ENCODE assay signal across 15 cellular contexts in the genomic region with DNA sequence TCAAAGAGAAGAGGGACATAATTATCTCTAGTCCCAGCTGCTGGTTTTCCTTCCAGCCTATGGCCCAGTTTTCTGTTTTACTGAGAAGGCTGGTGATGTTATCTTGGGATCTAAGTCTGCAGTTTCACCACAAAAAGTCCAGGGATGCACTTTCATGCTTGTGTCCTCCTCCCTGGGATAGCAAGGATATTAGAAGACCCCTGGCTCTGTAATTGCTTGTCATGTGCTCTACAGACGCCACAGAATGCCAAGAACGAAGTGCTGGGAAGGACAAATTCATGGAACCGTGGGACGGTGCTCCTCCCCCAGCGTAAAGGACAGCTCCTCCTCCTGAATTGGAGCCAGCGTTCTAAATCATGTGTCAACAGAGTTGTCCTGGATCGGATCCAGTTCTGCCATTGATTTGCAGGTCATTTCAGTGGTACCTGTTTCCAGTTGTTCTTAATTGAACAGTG. TPM values are rescaled to one million over a fixed set of nuclear protein-coding genes. Genes with fewer than 3 reads are reported as not detected.
A peak's percentile ranks its signal among the peaks of the same experiment; 100 is the strongest.
DNase-seq lines count a peak whose midpoint lies in the region; ATAC-seq and TF ChIP-seq lines count a peak whose summit lies in the region.
"Had no signal": no experiment of that assay in that cellular context is flagged by ENCODE, and none has a peak within 500 bp of the region (broad histone marks: within the 10 kb centered on the region; RNA-seq: fewer than 3 reads in every experiment).

No MANE protein-coding gene starts in this region.

- WGBS in IMR-90 (ENCODE audit: extremely low coverage in 2 of 2, insufficient read length in 1 of 2), 2 experiments, result 25% methylated on average over 7 of the region's 7 CpGs; no CpG with 5 or more reads in 1 of the 2 experiments
- 8 to 32% (median 15%) methylated on average over 7 of the region's 7 CpGs for WGBS in psoas muscle, 3 donors

- H4K8ac ChIP-seq in IMR-90 (ENCODE audit: low read depth in 2 of 2, low read length in 2 of 2), result no peak overlapping the region

- CTCF ChIA-PET in IMR-90 (lab: Yijun Ruan, JAX), result no interaction called here

- no peaks in the 10 kb centered on the region for H3K79me1 ChIP-seq in IMR-90 (ENCODE audit: low read depth in 1 of 2, low read length in 2 of 2)

- H3K56ac ChIP-seq in IMR-90 (ENCODE audit: extremely low read depth, insufficient read depth, low read length), result no peak overlapping the region

- H3K4me1 ChIP-seq in IMR-90 (ENCODE audit: control insufficient read depth, insufficient read depth, low read length) (no peaks in the 10 kb centered on the region), psoas muscle (peaks cover 87% of the 10 kb centered on the region)
- H3K4me1 ChIP-seq: tibial artery had no signal

- H3K9me3 ChIP-seq in IMR-90 (ENCODE audit: control insufficient read depth, insufficient read depth, low read length) (no peaks in the 10 kb centered on the region), psoas muscle (no peaks in the 10 kb centered on the region)
- H3K9me3 ChIP-seq: tibial artery had no signal

- H4K91ac ChIP-seq in IMR-90 (ENCODE audit: insufficient read depth, low read depth, low read length), result no peak overlapping the region

- H3K27ac ChIP-seq in IMR-90 (ENCODE audit: insufficient read depth, low read length), result no peak overlapping the region
- peak overlapping the region; percentile 75 for H3K27ac ChIP-seq in psoas muscle
- H3K27ac ChIP-seq: tibial artery had no signal

- POLR2A ChIA-PET in IMR-90 (lab: Charles Lee; ENCODE audit: unreplicated experiment), result no interaction called here

- dilution Hi-C loops in IMR-90 (cut with HindIII; ENCODE audit: low sequenced_read_pairs, unreplicated experiment), result no loop called here

- H3K4me3 ChIP-seq in IMR-90 (ENCODE audit: insufficient read depth, low read depth, low read length) (no peak overlapping the region), psoas muscle (peak overlapping the region; percentile 37)
- H3K4me3 ChIP-seq: tibial artery had no signal

- no peak overlapping the region for H3K4me2 ChIP-seq in IMR-90 (ENCODE audit: low read depth, low read length)

- H3K18ac ChIP-seq in IMR-90 (ENCODE audit: low read depth, low read length), result no peak overlapping the region

- H2BK120ac ChIP-seq in IMR-90 (ENCODE audit: low read depth, low read length), result no peak overlapping the region

- H2AK5ac ChIP-seq in IMR-90 (ENCODE audit: low read depth, low read length), result no peak overlapping the region

- no peaks in the 10 kb centered on the region for H3K9me1 ChIP-seq in IMR-90 (ENCODE audit: insufficient read depth, low read length)

- in situ Hi-C loops in IMR-90 (cut with MboI; ENCODE audit: low sequenced_read_pairs), result no loop called here

- no peak overlapping the region for H3K9ac ChIP-seq in IMR-90 (ENCODE audit: low read depth, low read length)

- intact Hi-C loops in IMR-90 (cut with micrococcal nuclease) (no loop called here), psoas muscle (cut with DNase I) (no loop called here)

- no TSS peak for BruUV-seq in IMR-90 (replicated peaks; lab: Mats Ljungman, UMichigan)

- H2BK15ac ChIP-seq in IMR-90 (ENCODE audit: low read depth, low read length), result no peak overlapping the region

- H3K23ac ChIP-seq in IMR-90 (ENCODE audit: low read depth, low read length), result no peak overlapping the region

- TF ChIP-seq CTCF in IMR-90 (conservative IDR thresholded peaks at IDR 0.05; ENCODE audit: low read depth, low read length) (no peak), psoas muscle (IDR thresholded peaks at IDR 0.05) (no peak)

- no peak overlapping the region for H2AK9ac ChIP-seq in IMR-90 (replicated peaks; ENCODE audit: low read depth, low read length, poor library complexity)

- H2BK20ac ChIP-seq in IMR-90 (ENCODE audit: low read depth, low read length), result no peak overlapping the region

- peaks cover 59% of the 10 kb centered on the region for H3K27me3 ChIP-seq in IMR-90 (ENCODE audit: control insufficient read depth, insufficient read depth, low read length)
- no peaks in the 10 kb centered on the region for H3K27me3 ChIP-seq in psoas muscle (ENCODE audit: insufficient read depth in 3 of 3, low read length in 2 of 3)

- ATAC-seq in IMR-90 (ENCODE audit: low read depth) (no peak), psoas muscle (peak in 3 of 4 donors; percentile 39 to 54 (median 45)), GM19452 (IDR thresholded peaks at IDR 0.05; ENCODE audit: unreplicated experiment) (no peak)
- ATAC-seq: activated T-cell treated with anti-CD3 and anti-CD28 coated beads, Interleukin-2, amount 50 U/mL, for 72 hours had no signal

- H2AFZ ChIP-seq in IMR-90 (replicated peaks; ENCODE audit: low read length, poor library complexity), result peak overlapping the region; percentile 23

- H4K20me1 ChIP-seq in IMR-90 (ENCODE audit: insufficient read depth, low read length), result no peaks in the 10 kb centered on the region

- H3K14ac ChIP-seq in IMR-90 (replicated peaks; ENCODE audit: low read depth, low read length), result no peak overlapping the region

- DNase-seq in IMR-90 (no peak), NCI-H2196 (lab: John Stamatoyannopoulos, UW; ENCODE audit: unreplicated experiment) (peak; percentile 92), cerebellar cortex (ENCODE audit: low spot score) (peak; percentile 27), psoas muscle (no peak), cortex of kidney (lab: John Stamatoyannopoulos, UW) (no peak), middle frontal gyrus (ENCODE audit: extremely low spot score, low spot score) (no peak), iPS-NIHi7 (ENCODE audit: extremely low spot score) (no peak)
- DNase-seq: activated CD4-positive, CD25-positive, alpha-beta regulatory T cell treated with anti-CD3 and anti-CD28 coated beads, Interleukin-2, amount 50 U/mL, for 72 hours; activated T-cell treated with anti-CD3 and anti-CD28 coated beads, Interleukin-2, amount 50 U/mL, for 72 hours; GOT3; SIG-M5; tibial artery had no signal

- H3K36me3 ChIP-seq in IMR-90 (ENCODE audit: control insufficient read depth, insufficient read depth, low read length) (no peaks in the 10 kb centered on the region), psoas muscle (ENCODE audit: insufficient read depth in 1 of 2, low read depth in 1 of 2) (no peaks in the 10 kb centered on the region)
- H3K36me3 ChIP-seq: tibial artery had no signal

- no peak for TF ChIP-seq POLR2A in IMR-90 (IDR thresholded peaks at IDR 0.05; ENCODE audit: low read depth, low read length)

- no peak overlapping the region for H4K5ac ChIP-seq in IMR-90 (ENCODE audit: low read depth, low read length)

- TF ChIP-seq RAD21 in IMR-90 (IDR thresholded peaks at IDR 0.05; ENCODE audit: low read length), result no peak

- no peak overlapping the region for H2BK5ac ChIP-seq in IMR-90 (ENCODE audit: low read depth, low read length, poor library complexity, severe bottlenecking)

- H3K4ac ChIP-seq in IMR-90 (ENCODE audit: low read depth, low read length), result no peak overlapping the region

TF ChIP-seq in IMR-90, 13 proteins besides CTCF, POLR2A, EP300 and RAD21:
- no peak for TF ChIP-seq CEBPB (IDR thresholded peaks at IDR 0.05; ENCODE audit: low read depth, low read length)
- no peak for TF ChIP-seq SMC3 (IDR thresholded peaks at IDR 0.05; ENCODE audit: low read depth, low read length)
- no peak for TF ChIP-seq RFX5 (IDR thresholded peaks at IDR 0.05; ENCODE audit: low read depth, low read length)
- no peak for TF ChIP-seq MAZ (IDR thresholded peaks at IDR 0.05; ENCODE audit: borderline replicate concordance, low read depth, low read length)
- no peak for TF ChIP-seq BHLHE40 (IDR thresholded peaks at IDR 0.05; ENCODE audit: low read depth, low read length)
- TF ChIP-seq CHD1 (IDR thresholded peaks at IDR 0.05; ENCODE audit: low read depth, low read length), result no peak
- no peak for TF ChIP-seq MXI1 (IDR thresholded peaks at IDR 0.05; ENCODE audit: borderline replicate concordance, low read depth, low read length)
- TF ChIP-seq FOS (IDR thresholded peaks at IDR 0.05; ENCODE audit: low read depth, low read length), result no peak
- TF ChIP-seq, protein P1, sequence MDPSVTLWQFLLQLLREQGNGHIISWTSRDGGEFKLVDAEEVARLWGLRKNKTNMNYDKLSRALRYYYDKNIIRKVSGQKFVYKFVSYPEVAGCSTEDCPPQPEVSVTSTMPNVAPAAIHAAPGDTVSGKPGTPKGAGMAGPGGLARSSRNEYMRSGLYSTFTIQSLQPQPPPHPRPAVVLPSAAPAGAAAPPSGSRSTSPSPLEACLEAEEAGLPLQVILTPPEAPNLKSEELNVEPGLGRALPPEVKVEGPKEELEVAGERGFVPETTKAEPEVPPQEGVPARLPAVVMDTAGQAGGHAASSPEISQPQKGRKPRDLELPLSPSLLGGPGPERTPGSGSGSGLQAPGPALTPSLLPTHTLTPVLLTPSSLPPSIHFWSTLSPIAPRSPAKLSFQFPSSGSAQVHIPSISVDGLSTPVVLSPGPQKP (IDR thresholded peaks at IDR 0.05; ENCODE audit: borderline replicate concordance, low read depth, low read length), result no peak
- no peak for TF ChIP-seq NFE2L2 (IDR thresholded peaks at IDR 0.05; ENCODE audit: low read depth, low read length)
- no peak for TF ChIP-seq USF2 (IDR thresholded peaks at IDR 0.05; ENCODE audit: low read depth, low read length)
- no peak for TF ChIP-seq MAFK (IDR thresholded peaks at IDR 0.05; ENCODE audit: low read depth, low read length)
- TF ChIP-seq RCOR1 (IDR thresholded peaks at IDR 0.05; ENCODE audit: insufficient replicate concordance, low read length), result no peak

RNA-seq across cellular contexts. Expression of gene MAPT, which starts 8.6 kb away (rescaled TPM):
- under 0.01 and 0.18 TPM in 2 replicates for total RNA-seq in IMR-90 (2012; rRNA removed)
- polyA plus RNA-seq in IMR-90 (2012; rRNA removed), result 0.19 and 0.26 TPM in 2 replicates
- 0.12 and 0.14 TPM in 2 replicates for polyA plus RNA-seq in IMR-90 (2012; cell fraction: cytosol; rRNA removed)
- 0.38 and 0.52 TPM in 2 replicates for polyA plus RNA-seq in IMR-90 (2012; cell fraction: nucleus; rRNA removed; ENCODE audit: low replicate concordance)
- 100 to 1,000 TPM; 104 to 253 (median 170) TPM for total RNA-seq in psoas muscle
- 10 to 100 TPM; 16.0 to 61.3 (median 43.9) TPM for polyA plus RNA-seq in psoas muscle

RNA-seq across cellular contexts. Expression of gene SPPL2C, which starts 58.2 kb away (rescaled TPM):
- total RNA-seq in IMR-90 (2012; rRNA removed), result not detected in 2 replicates
- not detected in 2 replicates for polyA plus RNA-seq in IMR-90 (2012; rRNA removed)
- not detected in 2 replicates for polyA plus RNA-seq in IMR-90 (2012; cell fraction: cytosol; rRNA removed)
- polyA plus RNA-seq in IMR-90 (2012; cell fraction: nucleus; rRNA removed; ENCODE audit: low replicate concordance), result not detected in 2 replicates
- not detected for total RNA-seq in psoas muscle
- not detected for polyA plus RNA-seq in psoas muscle
- total RNA-seq: activated T-cell treated with anti-CD3 and anti-CD28 coated beads, Interleukin-2, amount 50 U/mL, for 72 hours; epithelial cell of proximal tubule; myocyte had no signal

Comparison
In these comparisons a context has a peak if more than half of its experiments do, and no peak if none do; other contexts are left out.
1. ATAC-seq: peak in psoas muscle (3 of 4); none in IMR-90 (single experiment) and GM19452 (single experiment).
2. DNase-seq: peak in NCI-H2196 (single experiment) and cerebellar cortex (single experiment); none in IMR-90 (single experiment), psoas muscle (0 of 2), cortex of kidney (single experiment), middle frontal gyrus (single experiment) and iPS-NIHi7 (single experiment).
3. RNA of gene MAPT, which starts 8.6 kb away (total RNA-seq): 104 to 253 TPM in psoas muscle; under 0.01 to 0.18 TPM in IMR-90; every median in the first group is over 10 times any median in the second.